Comparison of ENCODE assay signal across 8 cellular contexts in genomic region chr4:152780267-152780811, GRCh38. TPM values are rescaled to one million over a fixed set of nuclear protein-coding genes. Genes with fewer than 3 reads are reported as not detected.
A peak's percentile ranks its signal among the peaks of the same experiment; 100 is the strongest.
DNase-seq lines count a peak whose midpoint lies in the region; ATAC-seq lines count a peak whose summit lies in the region.

No MANE protein-coding gene starts in this region.

- no peaks in the 10 kb centered on the region for H3K9me3 Mint-ChIP-seq in CD4-positive, CD25-positive, alpha-beta regulatory T cell
- H3K9me3 Mint-ChIP-seq in naive thymus-derived CD4-positive, alpha-beta T cell = peaks cover 0 to 7% (median 0%) of the 10 kb centered on the region in 11 donors

- POLR2A ChIA-PET in naive thymus-derived CD4-positive, alpha-beta T cell (lab: Charles Lee) = interaction anchor here (1.1 to 1.7 kb wide), 2 partner anchors 101 to 333 kb away, joined by 4 read pairs; partner anchors contain the start of gene TMEM154

- H3K36me3 Mint-ChIP-seq in CD4-positive, CD25-positive, alpha-beta regulatory T cell = no peaks in the 10 kb centered on the region
- H3K36me3 Mint-ChIP-seq in naive thymus-derived CD4-positive, alpha-beta T cell = peaks cover 0 to 6% (median 0%) of the 10 kb centered on the region in 5 donors

- peaks cover 9% of the 10 kb centered on the region for H3K27me3 ChIP-seq in CD4-positive, CD25-positive, alpha-beta regulatory T cell (ENCODE audit: control insufficient read depth, insufficient read depth, low read length)
- no peaks in the 10 kb centered on the region for H3K27me3 ChIP-seq in SJSA1 (replicated peaks)
- no peaks in the 10 kb centered on the region for H3K27me3 ChIP-seq in naive thymus-derived CD4-positive, alpha-beta T cell (ENCODE audit: control insufficient read depth in 2 of 2, insufficient read depth in 2 of 2, low read length in 2 of 2)

- peak overlapping the region; percentile 84 for H3K4me3 ChIP-seq in CD4-positive, CD25-positive, alpha-beta regulatory T cell (ENCODE audit: low read depth, low read length)
- H3K4me3 ChIP-seq in SJSA1 = peak overlapping the region; percentile 63
- peak overlapping the region; percentile 97 for H3K4me3 ChIP-seq in naive thymus-derived CD4-positive, alpha-beta T cell (ENCODE audit: low read length)

- H3K4me1 ChIP-seq in CD4-positive, CD25-positive, alpha-beta regulatory T cell (ENCODE audit: control insufficient read depth, insufficient read depth, low read length, poor library complexity, severe bottlenecking) = peaks cover 21% of the 10 kb centered on the region
- peaks cover 20% of the 10 kb centered on the region for H3K4me1 ChIP-seq in SJSA1 (replicated peaks)
- H3K4me1 ChIP-seq in naive thymus-derived CD4-positive, alpha-beta T cell (ENCODE audit: control insufficient read depth in 2 of 2, insufficient read depth in 2 of 2, low read length in 2 of 2) = peaks cover 13 to 16% of the 10 kb centered on the region in 2 donors

- CTCF ChIA-PET in naive thymus-derived CD4-positive, alpha-beta T cell (lab: Charles Lee) = no interaction called here

- peaks cover 29% of the 10 kb centered on the region for H3K27me3 Mint-ChIP-seq in CD4-positive, CD25-positive, alpha-beta regulatory T cell
- H3K27me3 Mint-ChIP-seq in naive thymus-derived CD4-positive, alpha-beta T cell = peaks cover 0 to 29% (median 6%) of the 10 kb centered on the region in 5 donors

- H3K36me3 ChIP-seq in CD4-positive, CD25-positive, alpha-beta regulatory T cell (ENCODE audit: control insufficient read depth, insufficient read depth, low read length) = peaks cover 4% of the 10 kb centered on the region
- H3K36me3 ChIP-seq in SJSA1 = peaks cover 10% of the 10 kb centered on the region
- H3K36me3 ChIP-seq in naive thymus-derived CD4-positive, alpha-beta T cell (ENCODE audit: control insufficient read depth in 2 of 3, insufficient read depth in 3 of 3, low read length in 3 of 3) = no peaks in the 10 kb centered on the region

- peaks cover 4 to 62% (median 42%) of the 10 kb centered on the region in 4 donors for H3K4me1 Mint-ChIP-seq in CD4-positive, CD25-positive, alpha-beta regulatory T cell
- peaks cover 33 to 66% (median 45%) of the 10 kb centered on the region in 7 donors for H3K4me1 Mint-ChIP-seq in naive thymus-derived CD4-positive, alpha-beta T cell

- intact Hi-C loops in naive thymus-derived CD4-positive, alpha-beta T cell (cut with micrococcal nuclease) = loop anchor here (1.0 to 10.0 kb wide), 4 partner anchors 66 to 1770 kb away; partner anchors contain the start of gene PLRG1 (in 1 of the 2)

- peak overlapping the region; percentile 83 for H3K27ac ChIP-seq in CD4-positive, CD25-positive, alpha-beta regulatory T cell (ENCODE audit: insufficient read depth, low read length, poor library complexity, severe bottlenecking)
- H3K27ac ChIP-seq in SJSA1 (peak overlapping the region; percentile 68), epithelial cell of prostate (peak overlapping the region; percentile 87)
- peak overlapping the region; percentile 80 for H3K27ac ChIP-seq in naive thymus-derived CD4-positive, alpha-beta T cell (ENCODE audit: low read depth, low read length)

- no peak for DNase-seq in CD4-positive, CD25-positive, alpha-beta regulatory T cell
- DNase-seq in HCEC 1CT (peak; percentile 1), SJSA1 (ENCODE audit: low read depth in 1 of 2, low spot score in 2 of 2) (peak in 1 of 2 experiments; percentile 44), epithelial cell of prostate (ENCODE audit: low read depth, low spot score) (no peak)
- DNase-seq in naive thymus-derived CD4-positive, alpha-beta T cell = no peak

- peak overlapping the region; percentile 93 to 100 (median 99) for H3K27ac Mint-ChIP-seq in CD4-positive, CD25-positive, alpha-beta regulatory T cell
- peak overlapping the region; percentile 90 to 99 (median 95) for H3K27ac Mint-ChIP-seq in naive thymus-derived CD4-positive, alpha-beta T cell

- H3K9me3 ChIP-seq in CD4-positive, CD25-positive, alpha-beta regulatory T cell (ENCODE audit: control insufficient read depth in 2 of 2, low read length in 2 of 2) = no peaks in the 10 kb centered on the region
- H3K9me3 ChIP-seq in SJSA1 (replicated peaks) = no peaks in the 10 kb centered on the region
- H3K9me3 ChIP-seq in naive thymus-derived CD4-positive, alpha-beta T cell (ENCODE audit: control insufficient read depth in 2 of 3, low read length in 3 of 3) = no peaks in the 10 kb centered on the region

- H3K4me3 Mint-ChIP-seq in CD4-positive, CD25-positive, alpha-beta regulatory T cell = peak overlapping the region; percentile 92 to 99 (median 99)
- peak overlapping the region; percentile 92 to 100 (median 96) for H3K4me3 Mint-ChIP-seq in naive thymus-derived CD4-positive, alpha-beta T cell

- peak; percentile 58 to 59 for ATAC-seq in CD4-positive, CD25-positive, alpha-beta regulatory T cell (ENCODE audit: low read depth in 2 of 2)
- peak; percentile 75 for ATAC-seq in naive thymus-derived CD4-positive, alpha-beta T cell
- ATAC-seq in GM21526 (IDR thresholded peaks at IDR 0.05; ENCODE audit: low FRiP score, unreplicated experiment) = no peak
- ATAC-seq in GM19395 (IDR thresholded peaks at IDR 0.05; ENCODE audit: unreplicated experiment) = no peak
- no peak for ATAC-seq in HG02763 (IDR thresholded peaks at IDR 0.05; ENCODE audit: unreplicated experiment)

RNA-seq across cellular contexts. Expression of gene ARFIP1, which starts 0.6 kb away (rescaled TPM):
- 7.5 TPM for total RNA-seq in CD4-positive, CD25-positive, alpha-beta regulatory T cell
- polyA plus RNA-seq in CD4-positive, CD25-positive, alpha-beta regulatory T cell = 10 to 100 TPM; 17.2 to 24.2 (median 20.2) TPM
- total RNA-seq in SJSA1 (2014; rRNA removed; shearing (Covaris generic)) = 38.1 and 46.4 TPM in 2 replicates
- total RNA-seq in naive thymus-derived CD4-positive, alpha-beta T cell = 10 to 100 TPM in 4 of 5 experiments, 1 to 10 TPM in 1; 5.1 to 20.2 (median 15.1) TPM
- polyA plus RNA-seq in naive thymus-derived CD4-positive, alpha-beta T cell = 10 to 100 TPM; 11.9 to 17.2 TPM

RNA-seq across cellular contexts. Expression of gene TIGD4, which starts 0.8 kb away (rescaled TPM):
- 0.25 TPM for total RNA-seq in CD4-positive, CD25-positive, alpha-beta regulatory T cell
- under 1 TPM in 1 of 4 donors, not detected in 3; 0.18 TPM for polyA plus RNA-seq in CD4-positive, CD25-positive, alpha-beta regulatory T cell
- total RNA-seq in SJSA1 (2014; rRNA removed; shearing (Covaris generic)) = 0.18 TPM in 1 of 2 replicates, not detected in the other
- under 1 TPM in 2 of 5 experiments, not detected in 3; 0.15 to 0.19 TPM for total RNA-seq in naive thymus-derived CD4-positive, alpha-beta T cell
- polyA plus RNA-seq in naive thymus-derived CD4-positive, alpha-beta T cell = under 1 TPM in 1 of 2 donors, not detected in 1; 0.13 TPM

Comparison
In these comparisons a context has a peak if more than half of its experiments do, and no peak if none do; other contexts are left out.
1. ATAC-seq: peak in CD4-positive, CD25-positive, alpha-beta regulatory T cell (2 of 2) and naive thymus-derived CD4-positive, alpha-beta T cell (single experiment); none in GM21526 (single experiment), GM19395 (single experiment) and HG02763 (single experiment).
2. Peak in every context shown above with its lines, with median percentiles within 50 percentile points of each other: H3K27ac ChIP-seq and H3K4me3 ChIP-seq.